In the genomic region with DNA sequence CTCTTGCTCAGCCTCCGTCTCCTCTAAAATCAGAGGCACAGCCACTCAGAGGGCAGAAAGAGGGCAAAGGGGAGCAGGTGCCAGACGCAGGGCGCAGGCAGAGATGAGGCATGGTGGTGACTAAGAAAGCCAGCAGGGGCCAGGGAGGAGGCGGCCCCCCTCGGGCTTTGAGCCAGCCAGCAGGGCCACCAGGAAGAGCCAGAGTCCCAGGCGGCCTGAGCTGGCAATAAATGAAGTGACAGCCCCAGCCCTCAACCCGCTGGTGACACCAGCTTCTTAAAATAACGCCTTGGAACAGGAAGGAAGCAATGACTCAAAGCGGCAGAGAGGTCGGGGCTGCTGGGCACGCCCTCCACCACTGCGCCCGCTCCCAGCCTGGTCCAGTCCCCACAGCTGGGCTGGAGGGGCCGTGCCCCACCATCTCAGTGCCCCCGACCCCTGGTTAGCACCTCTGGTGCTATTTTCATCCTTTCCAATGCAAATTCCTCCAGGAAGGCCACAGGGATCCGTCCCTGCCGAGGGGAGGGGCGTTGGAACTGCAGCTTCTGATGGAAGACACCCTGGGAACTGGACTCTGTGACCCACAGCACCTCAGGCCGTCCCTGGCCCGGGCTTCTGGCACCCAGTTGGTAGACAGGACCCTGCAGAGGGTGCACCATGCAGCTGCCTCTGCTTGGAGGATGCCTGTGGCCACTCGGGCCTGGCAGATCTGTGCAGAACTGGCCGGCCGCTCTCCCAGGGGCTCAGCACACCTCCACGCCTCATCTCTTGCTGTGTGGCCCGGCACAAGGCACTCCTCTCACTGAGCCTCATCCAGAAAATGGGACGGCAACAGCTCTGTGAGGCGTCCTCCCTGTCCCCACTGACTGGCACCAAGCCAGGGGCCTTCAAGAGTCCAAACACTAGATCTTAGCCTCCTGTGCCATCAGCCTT, we compare ENCODE assay signal across 8 cellular contexts.
DNase-seq lines count a peak whose midpoint lies in the region; ATAC-seq and TF ChIP-seq lines count a peak whose summit lies in the region.

No MANE protein-coding gene starts in this region.

- H3K4me3 Mint-ChIP-seq in activated T-cell treated with anti-CD3 and anti-CD28 coated beads, Interleukin-2, amount 50 U/mL, for 4 hours, result no peak overlapping the region

- H3K9ac ChIP-seq in OCI-LY3 (ENCODE audit: low read length), result peak overlapping the region; percentile 59

- peaks cover 7% of the 10 kb centered on the region for H3K36me3 Mint-ChIP-seq in activated T-cell treated with anti-CD3 and anti-CD28 coated beads, Interleukin-2, amount 50 U/mL, for 4 hours (ENCODE audit: insufficient read depth)

- no peaks in the 10 kb centered on the region for H3K9me3 Mint-ChIP-seq in activated T-cell treated with anti-CD3 and anti-CD28 coated beads, Interleukin-2, amount 50 U/mL, for 4 hours

- DNase-seq in activated T-cell treated with anti-CD3 and anti-CD28 coated beads, Interleukin-2, amount 50 U/mL, for 4 hours, result peak; percentile 82
- DNase-seq in fibroblast of peridontal ligament (ENCODE audit: extremely low read depth) (peak; percentile 23), prostate gland (ENCODE audit: low spot score) (no peak), uterus (peak; percentile 63 to 79), NCI-H1105 (lab: John Stamatoyannopoulos, UW) (no peak)

- peak overlapping the region; percentile 96 for H3K4me2 ChIP-seq in OCI-LY3 (ENCODE audit: low read length)

- no peak overlapping the region for H2AFZ ChIP-seq in OCI-LY3 (ENCODE audit: low read depth, low read length)

- no peaks in the 10 kb centered on the region for H3K27me3 Mint-ChIP-seq in activated T-cell treated with anti-CD3 and anti-CD28 coated beads, Interleukin-2, amount 50 U/mL, for 4 hours (ENCODE audit: low read depth)

- intact Hi-C loops in prostate gland (cut with DNase I) (no loop called here), uterus (cut with DNase I; ENCODE audit: low total_unique reads) (no loop called here)

- peak overlapping the region; percentile 66 for H3K4me3 ChIP-seq in OCI-LY3 (ENCODE audit: low read length)
- H3K4me3 ChIP-seq in prostate gland, result no peak overlapping the region
- no peak overlapping the region for H3K4me3 ChIP-seq in uterus

- H3K36me3 ChIP-seq in OCI-LY3 (replicated peaks; ENCODE audit: low read depth, low read length) (peaks cover 28% of the 10 kb centered on the region), prostate gland (no peaks in the 10 kb centered on the region), uterus (no peaks in the 10 kb centered on the region)

- peak overlapping the region; percentile 68 for H3K27ac ChIP-seq in OCI-LY3 (ENCODE audit: low read length)
- H3K27ac ChIP-seq in prostate gland, result peak overlapping the region; percentile 51 to 65
- peak overlapping the region; percentile 94 for H3K27ac ChIP-seq in uterus

- no peaks in the 10 kb centered on the region for H3K27me3 ChIP-seq in OCI-LY3 (ENCODE audit: low read depth, low read length)
- no peaks in the 10 kb centered on the region for H3K27me3 ChIP-seq in prostate gland (replicated peaks; ENCODE audit: insufficient read depth)
- H3K27me3 ChIP-seq in uterus, result no peaks in the 10 kb centered on the region

- H3K4me1 Mint-ChIP-seq in activated T-cell treated with anti-CD3 and anti-CD28 coated beads, Interleukin-2, amount 50 U/mL, for 4 hours (ENCODE audit: low read depth), result peaks cover 68% of the 10 kb centered on the region

- TF ChIP-seq POLR2A in prostate gland (IDR thresholded peaks at IDR 0.05), result no peak
- TF ChIP-seq POLR2A in uterus (IDR thresholded peaks at IDR 0.05), result no peak

- TF ChIP-seq CTCF in OCI-LY3 (IDR thresholded peaks at IDR 0.05; ENCODE audit: low read depth, low read length), result no peak
- TF ChIP-seq CTCF in prostate gland (IDR thresholded peaks at IDR 0.05), result peak in 1 of 4 experiments; percentile 26
- no peak for TF ChIP-seq CTCF in uterus (IDR thresholded peaks at IDR 0.05)

- H3K79me2 ChIP-seq in OCI-LY3 (ENCODE audit: low read length), result peaks cover 71% of the 10 kb centered on the region

- peaks cover 56% of the 10 kb centered on the region for H4K20me1 ChIP-seq in OCI-LY3 (ENCODE audit: insufficient read depth, low read length)

- ATAC-seq in GM18858 (IDR thresholded peaks at IDR 0.05; ENCODE audit: unreplicated experiment) (peak; percentile 84), HG02884 (IDR thresholded peaks at IDR 0.05; ENCODE audit: unreplicated experiment) (peak; percentile 72)
- peak; percentile 86 for ATAC-seq in activated T-cell treated with anti-CD3 and anti-CD28 coated beads, Interleukin-2, amount 50 U/mL, for 4 hours

- H3K9me3 ChIP-seq in OCI-LY3 (ENCODE audit: insufficient read depth, low read length) (no peaks in the 10 kb centered on the region), prostate gland (no peaks in the 10 kb centered on the region), uterus (no peaks in the 10 kb centered on the region)

- 38% methylated on average over 27 of the region's 27 CpGs for WGBS in prostate gland

- H3K4me1 ChIP-seq in OCI-LY3 (ENCODE audit: low read length) (peaks cover 57% of the 10 kb centered on the region), prostate gland (replicated peaks) (peaks cover 16% of the 10 kb centered on the region), uterus (peaks cover 12 to 48% of the 10 kb centered on the region in 2 donors)

Comparison
In these comparisons a context has a peak if more than half of its experiments do, and no peak if none do; other contexts are left out.
1. DNase-seq: peak in activated T-cell treated with anti-CD3 and anti-CD28 coated beads, Interleukin-2, amount 50 U/mL, for 4 hours (single experiment), fibroblast of peridontal ligament (single experiment) and uterus (2 of 2); none in prostate gland (single experiment) and NCI-H1105 (single experiment).
2. Peak in every context shown above with its lines, with median percentiles within 50 percentile points of each other: ATAC-seq and H3K27ac ChIP-seq.